ENCODE assay signal across 1 cellular context in the genomic region with DNA sequence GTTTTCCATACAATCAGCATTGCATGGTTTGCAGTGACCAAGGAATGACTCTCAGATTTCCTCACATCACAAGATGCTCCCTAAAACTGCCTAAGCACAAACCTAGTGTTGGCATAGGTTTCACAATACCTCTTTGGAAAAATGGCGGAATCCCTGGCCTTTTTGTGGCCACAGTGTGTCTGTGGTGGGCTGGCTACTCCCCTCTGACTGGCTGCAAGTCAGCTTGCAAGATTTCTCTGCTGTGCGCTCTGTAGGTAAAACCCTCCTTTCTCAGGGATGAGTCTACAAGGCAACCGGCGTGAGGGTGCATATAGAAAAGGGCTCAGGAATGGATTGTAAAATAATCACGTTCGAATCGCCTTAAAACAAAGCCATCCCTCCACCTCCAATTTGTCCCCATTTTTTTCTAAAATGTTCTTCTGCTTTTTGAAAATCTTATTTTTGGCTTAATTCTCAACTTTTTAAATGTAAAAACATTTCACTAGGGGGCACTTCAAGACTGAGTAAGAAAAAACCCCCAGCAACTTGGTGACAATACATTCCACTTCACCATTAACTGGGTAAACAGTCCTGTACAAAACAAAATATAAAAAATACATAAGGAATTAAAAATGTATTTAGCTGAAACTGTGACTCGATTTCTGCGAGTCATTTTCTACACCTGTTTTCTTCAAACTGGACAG.
A peak's percentile ranks its signal among the peaks of the same experiment; 100 is the strongest.
TF ChIP-seq lines count a peak whose summit lies in the region.

No MANE protein-coding gene starts in this region.

TF ChIP-seq in H1, 55 proteins besides CTCF, POLR2A, EP300 and RAD21:
- TF ChIP-seq ASH2L (IDR thresholded peaks at IDR 0.05; ENCODE audit: low read length) = no peak
- no peak for TF ChIP-seq CHD7 (IDR thresholded peaks at IDR 0.05; ENCODE audit: insufficient replicate concordance, low read length)
- peak; percentile 56; the same call in 1 of the 2 replicates for TF ChIP-seq YY1 (IDR thresholded peaks at IDR 0.05; ENCODE audit: low read depth, low read length)
- 0 out of 2 replicates have a peak, but pooled peaks have one; percentile 11 for TF ChIP-seq CEBPB (IDR thresholded peaks at IDR 0.05; ENCODE audit: low read depth, low read length)
- TF ChIP-seq KDM4A (IDR thresholded peaks at IDR 0.05; ENCODE audit: low read depth, low read length, severe bottlenecking) = no peak
- TF ChIP-seq, protein P1, sequence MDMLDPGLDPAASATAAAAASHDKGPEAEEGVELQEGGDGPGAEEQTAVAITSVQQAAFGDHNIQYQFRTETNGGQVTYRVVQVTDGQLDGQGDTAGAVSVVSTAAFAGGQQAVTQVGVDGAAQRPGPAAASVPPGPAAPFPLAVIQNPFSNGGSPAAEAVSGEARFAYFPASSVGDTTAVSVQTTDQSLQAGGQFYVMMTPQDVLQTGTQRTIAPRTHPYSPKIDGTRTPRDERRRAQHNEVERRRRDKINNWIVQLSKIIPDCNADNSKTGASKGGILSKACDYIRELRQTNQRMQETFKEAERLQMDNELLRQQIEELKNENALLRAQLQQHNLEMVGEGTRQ (IDR thresholded peaks at IDR 0.05; ENCODE audit: low read length) = no peak
